In genomic region chr2:157874997-157875719, GRCh38 we compare ENCODE assay signal across 8 cellular contexts. TPM values are rescaled to one million over a fixed set of nuclear protein-coding genes. Genes with fewer than 3 reads are reported as not detected.
DNase-seq lines count a peak whose midpoint lies in the region; ATAC-seq and TF ChIP-seq lines count a peak whose summit lies in the region.

No MANE protein-coding gene starts in this region.

- TF ChIP-seq POLR2A in esophagus muscularis mucosa (IDR thresholded peaks at IDR 0.05; ENCODE audit: low read depth) (no peak), uterus (IDR thresholded peaks at IDR 0.05) (no peak)

- H3K4me3 ChIP-seq in CD8-positive, alpha-beta memory T cell (ENCODE audit: low read length): peak overlapping the region; percentile 65
- peak overlapping the region; percentile 66 for H3K4me3 ChIP-seq in Jurkat, Clone E6-1 (ENCODE audit: low read length)
- peak overlapping the region; percentile 79 to 93 (median 90) for H3K4me3 ChIP-seq in esophagus muscularis mucosa
- H3K4me3 ChIP-seq in uterus: peak overlapping the region; percentile 58 to 97

- peaks cover 30% of the 10 kb centered on the region for H3K4me1 ChIP-seq in CD8-positive, alpha-beta memory T cell (ENCODE audit: insufficient read depth, low read length)
- peaks cover 16 to 57% (median 52%) of the 10 kb centered on the region in 4 donors for H3K4me1 ChIP-seq in esophagus muscularis mucosa
- H3K4me1 ChIP-seq in uterus: peaks cover 8 to 9% of the 10 kb centered on the region in 2 donors

- peak overlapping the region; percentile 85 to 96 (median 94) for H3K27ac Mint-ChIP-seq in CD8-positive, alpha-beta memory T cell
- peak overlapping the region; percentile 94 for H3K27ac Mint-ChIP-seq in activated CD4-positive, alpha-beta T cell treated with anti-CD3 and anti-CD28 coated beads, Interleukin-2, amount 10 ng/mL, durations not matched to agents 7 days and 5 days

- DNase-seq in CD8-positive, alpha-beta memory T cell: peak in 3 of 5 donors; percentile 2 to 57 (median 31)
- DNase-seq in Jurkat, Clone E6-1 (ENCODE audit: low read depth, low spot score): no peak
- DNase-seq in activated CD4-positive, alpha-beta T cell treated with anti-CD3 and anti-CD28 coated beads, Interleukin-2, amount 10 ng/mL, durations not matched to agents 7 days and 5 days: peak; percentile 27
- DNase-seq in esophagus muscularis mucosa (ENCODE audit: extremely low spot score): no peak
- peak; percentile 86 for DNase-seq in myocyte (ENCODE audit: low read depth)
- DNase-seq in uterus: peak; percentile 33 to 45
- no peak for DNase-seq in SKM-1 (lab: John Stamatoyannopoulos, UW; ENCODE audit: unreplicated experiment)

- no peaks in the 10 kb centered on the region for H3K27me3 Mint-ChIP-seq in CD8-positive, alpha-beta memory T cell
- no peaks in the 10 kb centered on the region for H3K27me3 Mint-ChIP-seq in activated CD4-positive, alpha-beta T cell treated with anti-CD3 and anti-CD28 coated beads, Interleukin-2, amount 10 ng/mL, durations not matched to agents 7 days and 5 days

- intact Hi-C loops in esophagus muscularis mucosa (cut with DNase I) (loop anchor here (5.0 kb wide), 2 partner anchors 38 to 137 kb away; no protein-coding TSS in a partner anchor), uterus (cut with DNase I; ENCODE audit: low total_unique reads) (no loop called here)

- peak overlapping the region; percentile 66 for H3K27ac ChIP-seq in CD8-positive, alpha-beta memory T cell (ENCODE audit: low read depth, low read length)
- H3K27ac ChIP-seq in esophagus muscularis mucosa (replicated peaks in 1 of 4) (peak overlapping the region; percentile 94 to 98 (median 96)), uterus (peak overlapping the region; percentile 92 to 99)

- peaks cover 0 to 7% (median 3%) of the 10 kb centered on the region in 3 donors for H3K36me3 Mint-ChIP-seq in CD8-positive, alpha-beta memory T cell
- peaks cover 37% of the 10 kb centered on the region for H3K36me3 Mint-ChIP-seq in activated CD4-positive, alpha-beta T cell treated with anti-CD3 and anti-CD28 coated beads, Interleukin-2, amount 10 ng/mL, durations not matched to agents 7 days and 5 days (ENCODE audit: low read depth)

- WGBS in esophagus muscularis mucosa: under 1% methylated on average over 24 of the region's 25 CpGs

- H3K9me3 ChIP-seq in CD8-positive, alpha-beta memory T cell (ENCODE audit: low read length): no peaks in the 10 kb centered on the region
- peaks cover 0 to 3% (median 0%) of the 10 kb centered on the region in 4 donors for H3K9me3 ChIP-seq in esophagus muscularis mucosa
- no peaks in the 10 kb centered on the region for H3K9me3 ChIP-seq in uterus

- no peaks in the 10 kb centered on the region for H3K27me3 ChIP-seq in CD8-positive, alpha-beta memory T cell (ENCODE audit: insufficient read depth, low read length, poor library complexity, severe bottlenecking)
- no peaks in the 10 kb centered on the region for H3K27me3 ChIP-seq in esophagus muscularis mucosa
- no peaks in the 10 kb centered on the region for H3K27me3 ChIP-seq in uterus

- POLR2A ChIA-PET in CD8-positive, alpha-beta memory T cell (lab: Charles Lee): interaction anchor here (0.6 kb wide), 1 partner anchor 1476 kb away, joined by 3 read pairs; no protein-coding TSS in a partner anchor
- POLR2A ChIA-PET in activated CD4-positive, alpha-beta T cell treated with anti-CD3 and anti-CD28 coated beads, Interleukin-2, amount 10 ng/mL, durations not matched to agents 7 days and 5 days (lab: Charles Lee): interaction anchor here (0.5 to 2.5 kb wide), 2 partner anchors 15 to 24 kb away, joined by 3 to 6 read pairs; no protein-coding TSS in a partner anchor

- ATAC-seq in HG03520 (IDR thresholded peaks at IDR 0.05; ENCODE audit: unreplicated experiment): no peak

- no peaks in the 10 kb centered on the region for H3K36me3 ChIP-seq in CD8-positive, alpha-beta memory T cell (ENCODE audit: insufficient read depth, low read length)
- H3K36me3 ChIP-seq in esophagus muscularis mucosa: no peaks in the 10 kb centered on the region
- no peaks in the 10 kb centered on the region for H3K36me3 ChIP-seq in uterus

- peak overlapping the region; percentile 92 to 98 (median 95) for H3K4me3 Mint-ChIP-seq in CD8-positive, alpha-beta memory T cell
- peak overlapping the region; percentile 96 for H3K4me3 Mint-ChIP-seq in activated CD4-positive, alpha-beta T cell treated with anti-CD3 and anti-CD28 coated beads, Interleukin-2, amount 10 ng/mL, durations not matched to agents 7 days and 5 days

- no peak for TF ChIP-seq EP300 in esophagus muscularis mucosa (IDR thresholded peaks at IDR 0.05)

- TF ChIP-seq CTCF in esophagus muscularis mucosa (IDR thresholded peaks at IDR 0.05): no peak
- TF ChIP-seq CTCF in uterus (IDR thresholded peaks at IDR 0.05): no peak

- H3K9me3 Mint-ChIP-seq in CD8-positive, alpha-beta memory T cell: no peaks in the 10 kb centered on the region
- no peaks in the 10 kb centered on the region for H3K9me3 Mint-ChIP-seq in activated CD4-positive, alpha-beta T cell treated with anti-CD3 and anti-CD28 coated beads, Interleukin-2, amount 10 ng/mL, durations not matched to agents 7 days and 5 days

- peaks cover 45 to 80% (median 76%) of the 10 kb centered on the region in 3 donors for H3K4me1 Mint-ChIP-seq in CD8-positive, alpha-beta memory T cell
- peaks cover 72% of the 10 kb centered on the region for H3K4me1 Mint-ChIP-seq in activated CD4-positive, alpha-beta T cell treated with anti-CD3 and anti-CD28 coated beads, Interleukin-2, amount 10 ng/mL, durations not matched to agents 7 days and 5 days

- CTCF ChIA-PET in CD8-positive, alpha-beta memory T cell (lab: Charles Lee): interaction anchor here (1.7 to 5.0 kb wide), 4 partner anchors 11 to 26 kb away, joined by 7 to 58 read pairs (median 18); no protein-coding TSS in a partner anchor
- CTCF ChIA-PET in activated CD4-positive, alpha-beta T cell treated with anti-CD3 and anti-CD28 coated beads, Interleukin-2, amount 10 ng/mL, durations not matched to agents 7 days and 5 days (lab: Charles Lee): interaction anchor here (1.2 to 2.3 kb wide), 4 partner anchors 9 to 25 kb away, joined by 3 to 17 read pairs (median 6); no protein-coding TSS in a partner anchor

RNA-seq across cellular contexts. Expression of gene ACVR1, which starts 1.0 kb away (rescaled TPM):
- 10 to 100 TPM; 14.8 to 18.3 TPM for total RNA-seq in CD8-positive, alpha-beta memory T cell
- 9.5 TPM for polyA plus RNA-seq in CD8-positive, alpha-beta memory T cell
- polyA plus RNA-seq in Jurkat, Clone E6-1 (2012; ENCODE audit: insufficient read depth, insufficient read length): 8.5 TPM
- total RNA-seq in activated CD4-positive, alpha-beta T cell treated with anti-CD3 and anti-CD28 coated beads, Interleukin-2, amount 10 ng/mL, durations not matched to agents 7 days and 5 days: 10 to 100 TPM; 26.0 to 29.6 TPM
- total RNA-seq in esophagus muscularis mucosa (10 to 100 TPM; 25.2 to 39.1 (median 32.3) TPM), myocyte (43.0 and 48.8 TPM in 2 replicates), uterus (100 to 1,000 TPM in 1 of 4 donors, 10 to 100 TPM in 3; 30.3 to 398 (median 46.7) TPM)
- 38.8 TPM for polyA plus RNA-seq in myocyte (2012)

Comparison
In these comparisons a context has a peak if more than half of its experiments do, and no peak if none do; other contexts are left out.
1. DNase-seq: peak in CD8-positive, alpha-beta memory T cell (3 of 5), activated CD4-positive, alpha-beta T cell treated with anti-CD3 and anti-CD28 coated beads, Interleukin-2, amount 10 ng/mL, durations not matched to agents 7 days and 5 days (single experiment), myocyte (single experiment) and uterus (2 of 2); none in Jurkat, Clone E6-1 (single experiment), esophagus muscularis mucosa (single experiment) and SKM-1 (single experiment).
2. Peak in every context shown above with its lines, with median percentiles within 50 percentile points of each other: H3K27ac ChIP-seq and H3K4me3 ChIP-seq.